ENCODE assay signal across 14 cellular contexts in the genomic region with DNA sequence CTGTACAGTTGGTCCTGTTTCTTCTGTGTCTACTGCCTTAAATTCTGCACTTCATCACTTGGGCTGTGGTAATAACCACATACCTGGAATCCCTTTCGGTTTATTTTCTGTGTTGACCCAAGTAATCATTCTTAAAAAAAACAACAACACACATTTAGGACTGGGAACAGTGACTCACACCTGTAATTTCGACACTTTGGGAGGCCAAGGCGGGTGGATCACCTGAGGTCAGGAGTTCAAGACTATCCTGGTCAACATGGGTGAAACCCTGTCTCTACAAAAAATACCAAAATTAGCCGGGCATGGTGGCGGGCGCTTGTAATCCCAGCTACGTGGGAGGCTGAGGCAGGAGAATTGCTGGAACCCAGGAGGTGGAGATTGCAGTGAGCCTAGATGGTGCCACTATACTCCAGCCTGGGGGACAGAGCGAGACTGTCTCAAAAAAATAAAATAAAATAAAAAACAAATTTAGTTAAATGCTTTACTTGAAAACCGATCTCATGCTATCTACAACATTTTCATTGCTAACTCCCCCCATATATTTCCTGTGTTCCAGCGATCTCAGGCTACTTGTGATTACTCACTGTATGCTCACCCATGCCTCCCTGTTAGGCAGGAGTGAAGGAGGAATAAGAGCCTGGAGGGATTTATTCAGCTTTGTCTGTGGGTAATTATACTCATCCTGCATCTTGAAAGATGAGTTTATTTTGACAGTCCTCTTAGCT. TPM values are rescaled to one million over a fixed set of nuclear protein-coding genes. Genes with fewer than 3 reads are reported as not detected.
DNase-seq lines count a peak whose midpoint lies in the region; ATAC-seq lines count a peak whose summit lies in the region.
"Had no signal": no experiment of that assay in that cellular context is flagged by ENCODE, and none has a peak within 500 bp of the region (broad histone marks: within the 10 kb centered on the region; RNA-seq: fewer than 3 reads in every experiment).

No MANE protein-coding gene starts in this region.

- no peak for ATAC-seq in activated T-helper 17 cell treated with anti-CD3 and anti-CD28 coated beads, Interleukin-2, amount 50 U/mL, for 72 hours (replicated peaks)
- ATAC-seq in HG02970 (IDR thresholded peaks at IDR 0.05; ENCODE audit: low FRiP score, unreplicated experiment) (no peak), HG02763 (IDR thresholded peaks at IDR 0.05; ENCODE audit: unreplicated experiment) (no peak), GM19397 (IDR thresholded peaks at IDR 0.05; ENCODE audit: unreplicated experiment) (no peak)

- no peak overlapping the region for H3K4me3 Mint-ChIP-seq in activated T-helper 17 cell treated with anti-CD3 and anti-CD28 coated beads, Interleukin-2, amount 50 U/mL, for 72 hours
- H3K4me3 Mint-ChIP-seq: activated CD4-positive, alpha-beta memory T cell treated with anti-CD3 and anti-CD28 coated beads for 36 hours; activated naive CD4-positive, alpha-beta T cell treated with anti-CD3 and anti-CD28 coated beads, Interleukin-2, amount 10 ng/mL, durations not matched to agents 7 days and 5 days had no signal

- DNase-seq in HT1080 (ENCODE audit: low read depth) (peak; percentile 86), hepatic stellate cell (ENCODE audit: low spot score) (peak; percentile 35), MV-4-11 (lab: John Stamatoyannopoulos, UW) (no peak)
- DNase-seq: activated CD4-positive, alpha-beta memory T cell treated with anti-CD3 and anti-CD28 coated beads for 36 hours; activated naive CD4-positive, alpha-beta T cell treated with anti-CD3 and anti-CD28 coated beads, Interleukin-2, amount 10 ng/mL, durations not matched to agents 7 days and 5 days; BE2C; dorsolateral prefrontal cortex; NCI-H524 treated with DMSO at 0.1 percent for 48 hours; right lobe of liver had no signal

- H3K27ac ChIP-seq in ACC112 (ENCODE audit: low read depth, low read length): peak overlapping the region; percentile 21; the same call in 1 of the 2 replicates
- H3K27ac ChIP-seq: right lobe of liver had no signal

- H2AFZ ChIP-seq in ACC112 (ENCODE audit: low read length, unreplicated experiment): no peak overlapping the region

- H3K79me2 ChIP-seq in ACC112 (ENCODE audit: control insufficient read depth, insufficient read depth, low read length, unreplicated experiment): peaks cover 86% of the 10 kb centered on the region

- H3K4me3 ChIP-seq in ACC112 (ENCODE audit: low read depth, low read length): no peak overlapping the region
- H3K4me3 ChIP-seq: dorsolateral prefrontal cortex, right lobe of liver had no signal

- H3K27me3 Mint-ChIP-seq in activated T-helper 17 cell treated with anti-CD3 and anti-CD28 coated beads, Interleukin-2, amount 50 U/mL, for 72 hours: no peaks in the 10 kb centered on the region
- H3K27me3 Mint-ChIP-seq: activated CD4-positive, alpha-beta memory T cell treated with anti-CD3 and anti-CD28 coated beads for 36 hours; activated naive CD4-positive, alpha-beta T cell treated with anti-CD3 and anti-CD28 coated beads, Interleukin-2, amount 10 ng/mL, durations not matched to agents 7 days and 5 days had no signal

- no peaks in the 10 kb centered on the region for H3K9me3 Mint-ChIP-seq in activated T-helper 17 cell treated with anti-CD3 and anti-CD28 coated beads, Interleukin-2, amount 50 U/mL, for 72 hours
- H3K9me3 Mint-ChIP-seq: activated CD4-positive, alpha-beta memory T cell treated with anti-CD3 and anti-CD28 coated beads for 36 hours; activated naive CD4-positive, alpha-beta T cell treated with anti-CD3 and anti-CD28 coated beads, Interleukin-2, amount 10 ng/mL, durations not matched to agents 7 days and 5 days had no signal

- no peaks in the 10 kb centered on the region for H3K36me3 Mint-ChIP-seq in activated T-helper 17 cell treated with anti-CD3 and anti-CD28 coated beads, Interleukin-2, amount 50 U/mL, for 72 hours (ENCODE audit: low read depth)
- H3K36me3 Mint-ChIP-seq: activated CD4-positive, alpha-beta memory T cell treated with anti-CD3 and anti-CD28 coated beads for 36 hours; activated naive CD4-positive, alpha-beta T cell treated with anti-CD3 and anti-CD28 coated beads, Interleukin-2, amount 10 ng/mL, durations not matched to agents 7 days and 5 days had no signal

- H3K27ac Mint-ChIP-seq in activated T-helper 17 cell treated with anti-CD3 and anti-CD28 coated beads, Interleukin-2, amount 50 U/mL, for 72 hours: peak overlapping the region; percentile 4
- H3K27ac Mint-ChIP-seq: activated CD4-positive, alpha-beta memory T cell treated with anti-CD3 and anti-CD28 coated beads for 36 hours; activated naive CD4-positive, alpha-beta T cell treated with anti-CD3 and anti-CD28 coated beads, Interleukin-2, amount 10 ng/mL, durations not matched to agents 7 days and 5 days had no signal

- peaks cover 19% of the 10 kb centered on the region for H3K4me1 Mint-ChIP-seq in activated T-helper 17 cell treated with anti-CD3 and anti-CD28 coated beads, Interleukin-2, amount 50 U/mL, for 72 hours
- H3K4me1 Mint-ChIP-seq: activated naive CD4-positive, alpha-beta T cell treated with anti-CD3 and anti-CD28 coated beads, Interleukin-2, amount 10 ng/mL, durations not matched to agents 7 days and 5 days had no signal

- peaks cover 34% of the 10 kb centered on the region for H3K4me1 ChIP-seq in ACC112 (ENCODE audit: control insufficient read depth, insufficient read depth, low read length, unreplicated experiment)

- H3K36me3 ChIP-seq in ACC112 (ENCODE audit: insufficient read depth, low read length): no peaks in the 10 kb centered on the region
- H3K36me3 ChIP-seq: BE2C, right lobe of liver had no signal

- H3K27me3 ChIP-seq in ACC112 (ENCODE audit: insufficient read depth, low read length): no peaks in the 10 kb centered on the region
- H3K27me3 ChIP-seq: BE2C, dorsolateral prefrontal cortex, right lobe of liver had no signal

RNA-seq across cellular contexts. Expression of a gene that starts 18.2 kb away (rescaled TPM):
- 119 and 138 TPM in 2 replicates for total RNA-seq in HT1080 (2014; rRNA removed; shearing (Covaris generic))
- 60.1 and 86.8 TPM in 2 replicates for polyA plus RNA-seq in HT1080 (2015; cell fraction: cytosol; rRNA removed)
- 165 and 175 TPM in 2 replicates for polyA plus RNA-seq in HT1080 (2015; cell fraction: nucleus; rRNA removed)
- 10 to 100 TPM; 12.9 to 32.6 TPM for total RNA-seq in activated T-helper 17 cell treated with anti-CD3 and anti-CD28 coated beads, Interleukin-2, amount 50 U/mL, for 72 hours
